Comparison of ENCODE assay signal across 38 cellular contexts in the genomic region with DNA sequence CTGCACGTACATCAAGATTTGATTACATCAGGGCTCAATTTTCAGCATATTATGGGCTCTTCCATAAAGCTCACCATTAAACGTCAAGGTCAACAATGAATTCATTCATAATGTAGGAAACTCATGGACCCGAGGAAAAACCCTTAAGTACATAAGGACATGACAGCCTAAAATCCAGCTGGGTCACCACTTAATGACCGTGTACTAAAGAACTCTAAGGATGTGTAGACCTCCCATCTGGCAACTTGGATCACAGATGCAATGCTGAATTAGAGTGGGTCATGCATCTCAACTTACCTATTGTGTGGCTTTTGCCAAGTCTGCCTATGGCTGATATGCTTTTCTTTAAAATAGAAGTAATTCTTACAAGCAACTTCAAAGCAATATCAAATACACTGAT. TPM values are rescaled to one million over a fixed set of nuclear protein-coding genes. Genes with fewer than 3 reads are reported as not detected.
"Had no signal": no experiment of that assay in that cellular context is flagged by ENCODE, and none has a peak within 500 bp of the region (broad histone marks: within the 10 kb centered on the region; RNA-seq: fewer than 3 reads in every experiment).

No MANE protein-coding gene starts in this region.

- H3K4me1 ChIP-seq: ascending aorta had no signal

- H3K9me3 Mint-ChIP-seq: activated CD4-positive, alpha-beta memory T cell treated with anti-CD3 and anti-CD28 coated beads, Interleukin-2, amount 10 ng/mL, durations not matched to agents 7 days and 5 days; activated T-helper 2 cell treated with anti-CD3 and anti-CD28 coated beads, Interferon-gamma antibody, Interleukin-2, Interleukin-4, amounts not matched to agents 10 μg/mL and 5 μg/mL and 100 μg/mL, durations not matched to agents 14 hours and 24 hours and 36 hours; T-helper 2 cell treated with Interferon-gamma antibody and Interleukin-4, amounts not matched to agents 5 μg/mL and 100 μg/mL, for 36 hours; WTC11 had no signal

- H3K27ac ChIP-seq: ascending aorta, cardiac muscle cell, WERI-Rb-1 had no signal

- H3K4me3 ChIP-seq: ascending aorta, cardiac muscle cell had no signal

- H3K27me3 Mint-ChIP-seq: activated CD4-positive, alpha-beta memory T cell treated with anti-CD3 and anti-CD28 coated beads, Interleukin-2, amount 10 ng/mL, durations not matched to agents 7 days and 5 days; activated CD4-positive, alpha-beta T cell treated with anti-CD3 and anti-CD28 coated beads for 36 hours; activated CD4-positive, alpha-beta T cell treated with anti-CD3 and anti-CD28 coated beads, Interleukin-2, amount 10 ng/mL, durations not matched to agents 7 days and 5 days; activated CD8-positive, alpha-beta memory T cell treated with anti-CD3 and anti-CD28 coated beads, Interleukin-2, amount 10 ng/mL, durations not matched to agents 7 days and 5 days; activated naive CD4-positive, alpha-beta T cell treated with anti-CD3 and anti-CD28 coated beads, Interleukin-2, amount 10 ng/mL, durations not matched to agents 7 days and 5 days; activated naive CD4-positive, alpha-beta T cell treated with anti-CD3 and anti-CD28 coated beads, Interleukin-2, amount 50 U/mL, for 24 hours; activated naive CD8-positive, alpha-beta T cell; activated naive CD8-positive, alpha-beta T cell treated with anti-CD3 and anti-CD28 coated beads, Interleukin-2, amount 10 ng/mL, durations not matched to agents 7 days and 5 days; activated naive CD8-positive, alpha-beta T cell treated with anti-CD3 and anti-CD28 coated beads, Interleukin-2, amount 50 U/mL, for 24 hours; activated T-cell treated with anti-CD3 and anti-CD28 coated beads, Interleukin-2, amount 50 U/mL, for 24 hours; brain; central memory CD8-positive, alpha-beta T cell had no signal

- H3K9me3 ChIP-seq: ascending aorta had no signal

- H3K36me3 ChIP-seq: ascending aorta, cardiac muscle cell, WERI-Rb-1 had no signal

- H3K4me3 Mint-ChIP-seq: activated CD4-positive, alpha-beta memory T cell treated with anti-CD3 and anti-CD28 coated beads, Interleukin-2, amount 10 ng/mL, durations not matched to agents 7 days and 5 days; activated CD4-positive, alpha-beta T cell treated with anti-CD3 and anti-CD28 coated beads for 36 hours; activated CD4-positive, alpha-beta T cell treated with anti-CD3 and anti-CD28 coated beads, Interleukin-2, amount 10 ng/mL, durations not matched to agents 7 days and 5 days; activated CD8-positive, alpha-beta memory T cell treated with anti-CD3 and anti-CD28 coated beads, Interleukin-2, amount 10 ng/mL, durations not matched to agents 7 days and 5 days; activated CD8-positive, alpha-beta T cell treated with anti-CD3 and anti-CD28 coated beads, Interleukin-2, amount 10 ng/mL, durations not matched to agents 7 days and 5 days; activated naive CD4-positive, alpha-beta T cell treated with anti-CD3 and anti-CD28 coated beads, Interleukin-2, amount 10 ng/mL, durations not matched to agents 7 days and 5 days; activated naive CD4-positive, alpha-beta T cell treated with anti-CD3 and anti-CD28 coated beads, Interleukin-2, amount 50 U/mL, for 24 hours; activated naive CD8-positive, alpha-beta T cell; activated naive CD8-positive, alpha-beta T cell treated with anti-CD3 and anti-CD28 coated beads, Interleukin-2, amount 10 ng/mL, durations not matched to agents 7 days and 5 days; activated naive CD8-positive, alpha-beta T cell treated with anti-CD3 and anti-CD28 coated beads, Interleukin-2, amount 50 U/mL, for 24 hours; activated T-cell treated with anti-CD3 and anti-CD28 coated beads, Interleukin-2, amount 50 U/mL, for 24 hours; brain; central memory CD8-positive, alpha-beta T cell; T-helper 2 cell treated with Interferon-gamma antibody and Interleukin-4, amounts not matched to agents 5 μg/mL and 100 μg/mL, for 36 hours; WTC11 had no signal

- H3K36me3 Mint-ChIP-seq: activated CD8-positive, alpha-beta memory T cell treated with anti-CD3 and anti-CD28 coated beads, Interleukin-2, amount 10 ng/mL, durations not matched to agents 7 days and 5 days; activated naive CD4-positive, alpha-beta T cell treated with anti-CD3 and anti-CD28 coated beads, Interleukin-2, amount 10 ng/mL, durations not matched to agents 7 days and 5 days; activated naive CD4-positive, alpha-beta T cell treated with anti-CD3 and anti-CD28 coated beads, Interleukin-2, amount 50 U/mL, for 24 hours; activated naive CD8-positive, alpha-beta T cell; activated naive CD8-positive, alpha-beta T cell treated with anti-CD3 and anti-CD28 coated beads, Interleukin-2, amount 10 ng/mL, durations not matched to agents 7 days and 5 days; brain; WTC11 had no signal

- H3K27me3 ChIP-seq: ascending aorta, cardiac muscle cell had no signal

- H3K27ac Mint-ChIP-seq: activated CD4-positive, alpha-beta memory T cell treated with anti-CD3 and anti-CD28 coated beads, Interleukin-2, amount 10 ng/mL, durations not matched to agents 7 days and 5 days; activated CD4-positive, alpha-beta T cell treated with anti-CD3 and anti-CD28 coated beads for 36 hours; activated CD4-positive, alpha-beta T cell treated with anti-CD3 and anti-CD28 coated beads, Interleukin-2, amount 10 ng/mL, durations not matched to agents 7 days and 5 days; activated CD8-positive, alpha-beta memory T cell treated with anti-CD3 and anti-CD28 coated beads, Interleukin-2, amount 10 ng/mL, durations not matched to agents 7 days and 5 days; activated CD8-positive, alpha-beta T cell treated with anti-CD3 and anti-CD28 coated beads, Interleukin-2, amount 10 ng/mL, durations not matched to agents 7 days and 5 days; activated naive CD4-positive, alpha-beta T cell treated with anti-CD3 and anti-CD28 coated beads, Interleukin-2, amount 10 ng/mL, durations not matched to agents 7 days and 5 days; activated naive CD4-positive, alpha-beta T cell treated with anti-CD3 and anti-CD28 coated beads, Interleukin-2, amount 50 U/mL, for 24 hours; activated naive CD8-positive, alpha-beta T cell; activated naive CD8-positive, alpha-beta T cell treated with anti-CD3 and anti-CD28 coated beads, Interleukin-2, amount 10 ng/mL, durations not matched to agents 7 days and 5 days; activated naive CD8-positive, alpha-beta T cell treated with anti-CD3 and anti-CD28 coated beads, Interleukin-2, amount 50 U/mL, for 24 hours; activated T-cell treated with anti-CD3 and anti-CD28 coated beads, Interleukin-2, amount 50 U/mL, for 24 hours; activated T-helper 2 cell treated with anti-CD3 and anti-CD28 coated beads, Interferon-gamma antibody, Interleukin-2, Interleukin-4, amounts not matched to agents 10 μg/mL and 5 μg/mL and 100 μg/mL, durations not matched to agents 14 hours and 24 hours and 36 hours; brain; T-helper 2 cell treated with Interferon-gamma antibody and Interleukin-4, amounts not matched to agents 5 μg/mL and 100 μg/mL, for 36 hours; WTC11 had no signal

- H3K4me1 Mint-ChIP-seq: activated CD4-positive, alpha-beta memory T cell treated with anti-CD3 and anti-CD28 coated beads, Interleukin-2, amount 10 ng/mL, durations not matched to agents 7 days and 5 days; activated CD4-positive, alpha-beta T cell treated with anti-CD3 and anti-CD28 coated beads for 36 hours; activated CD4-positive, alpha-beta T cell treated with anti-CD3 and anti-CD28 coated beads, Interleukin-2, amount 10 ng/mL, durations not matched to agents 7 days and 5 days; activated CD8-positive, alpha-beta memory T cell treated with anti-CD3 and anti-CD28 coated beads, Interleukin-2, amount 10 ng/mL, durations not matched to agents 7 days and 5 days; activated naive CD4-positive, alpha-beta T cell treated with anti-CD3 and anti-CD28 coated beads, Interleukin-2, amount 10 ng/mL, durations not matched to agents 7 days and 5 days; activated naive CD4-positive, alpha-beta T cell treated with anti-CD3 and anti-CD28 coated beads, Interleukin-2, amount 50 U/mL, for 24 hours; activated naive CD8-positive, alpha-beta T cell treated with anti-CD3 and anti-CD28 coated beads, Interleukin-2, amount 10 ng/mL, durations not matched to agents 7 days and 5 days; activated naive CD8-positive, alpha-beta T cell treated with anti-CD3 and anti-CD28 coated beads, Interleukin-2, amount 50 U/mL, for 24 hours; brain; central memory CD8-positive, alpha-beta T cell; WTC11 had no signal

- DNase-seq: activated CD4-positive, alpha-beta memory T cell treated with anti-CD3 and anti-CD28 coated beads, Interleukin-2, amount 10 ng/mL, durations not matched to agents 7 days and 5 days; activated CD4-positive, alpha-beta T cell treated with anti-CD3 and anti-CD28 coated beads for 1 hour; activated CD4-positive, alpha-beta T cell treated with anti-CD3 and anti-CD28 coated beads for 36 hours; activated CD4-positive, alpha-beta T cell treated with anti-CD3 and anti-CD28 coated beads for 48 hours; activated CD4-positive, alpha-beta T cell treated with anti-CD3 and anti-CD28 coated beads, Interleukin-2, amount 10 ng/mL, durations not matched to agents 7 days and 5 days; activated CD4-positive, alpha-beta T cell treated with anti-CD3 and anti-CD28 coated beads, Interleukin-2, amount 50 U/mL, for 48 hours; activated CD4-positive, CD25-positive, alpha-beta regulatory T cell; activated CD8-positive, alpha-beta memory T cell treated with anti-CD3 and anti-CD28 coated beads for 24 hours; activated CD8-positive, alpha-beta memory T cell treated with anti-CD3 and anti-CD28 coated beads, Interleukin-2, amount 10 ng/mL, durations not matched to agents 7 days and 5 days; activated CD8-positive, alpha-beta memory T cell treated with anti-CD3 and anti-CD28 coated beads, Interleukin-2, amount 50 U/mL, for 48 hours; activated CD8-positive, alpha-beta T cell treated with anti-CD3 and anti-CD28 coated beads, Interleukin-2, amount 10 ng/mL, durations not matched to agents 7 days and 5 days; activated effector memory CD4-positive, alpha-beta T cell treated with Interleukin-2 at 50 U/mL for 16 hours; activated gamma-delta T cell; activated naive CD4-positive, alpha-beta T cell treated with anti-CD3 and anti-CD28 coated beads, Interleukin-2, amount 10 ng/mL, durations not matched to agents 7 days and 5 days; activated naive CD4-positive, alpha-beta T cell treated with Interleukin-2 at 50 U/mL for 16 hours; activated naive CD8-positive, alpha-beta T cell treated with anti-CD3 and anti-CD28 coated beads, Interleukin-2, amount 10 ng/mL, durations not matched to agents 7 days and 5 days; activated naive CD8-positive, alpha-beta T cell treated with anti-CD3 and anti-CD28 coated beads, Interleukin-2, amount 50 U/mL, for 24 hours; activated T-cell treated with anti-CD3 and anti-CD28 coated beads, Interleukin-2, amount 50 U/mL, for 24 hours; activated T-cell treated with anti-CD3 and anti-CD28 coated beads, Interleukin-2, amount 50 U/mL, for 48 hours; amygdala; anterior cingulate cortex; caudate nucleus; cerebellar nuclear complex; T-helper 2 cell; T-helper 9 cell; WERI-Rb-1 had no signal

RNA-seq across cellular contexts. Expression of gene DEFB112, which starts 26.7 kb away (rescaled TPM):
- total RNA-seq: activated CD4-positive, alpha-beta memory T cell treated with anti-CD3 and anti-CD28 coated beads, Interleukin-2, amount 10 ng/mL, durations not matched to agents 7 days and 5 days; activated CD4-positive, alpha-beta T cell treated with anti-CD3 and anti-CD28 coated beads for 36 hours; activated CD4-positive, alpha-beta T cell treated with anti-CD3 and anti-CD28 coated beads, Interleukin-2, amount 10 ng/mL, durations not matched to agents 7 days and 5 days; activated CD8-positive, alpha-beta memory T cell treated with anti-CD3 and anti-CD28 coated beads, Interleukin-2, amount 10 ng/mL, durations not matched to agents 7 days and 5 days; activated CD8-positive, alpha-beta T cell treated with anti-CD3 and anti-CD28 coated beads, Interleukin-2, amount 10 ng/mL, durations not matched to agents 7 days and 5 days; activated naive CD8-positive, alpha-beta T cell treated with anti-CD3 and anti-CD28 coated beads, Interleukin-2, amount 10 ng/mL, durations not matched to agents 7 days and 5 days; activated T-helper 2 cell treated with anti-CD3 and anti-CD28 coated beads, Interferon-gamma antibody, Interleukin-2, Interleukin-4, amounts not matched to agents 10 μg/mL and 5 μg/mL and 100 μg/mL, durations not matched to agents 14 hours and 24 hours and 36 hours; ascending aorta; bronchial epithelial cell; cardiac muscle cell; chondrocyte; WTC11 had no signal
- polyA plus RNA-seq: adipose tissue, cardiac muscle cell had no signal

RNA-seq across cellular contexts. Expression of gene DEFB110, which starts 54.6 kb away (rescaled TPM):
- total RNA-seq: activated CD4-positive, alpha-beta memory T cell treated with anti-CD3 and anti-CD28 coated beads, Interleukin-2, amount 10 ng/mL, durations not matched to agents 7 days and 5 days; activated CD4-positive, alpha-beta T cell treated with anti-CD3 and anti-CD28 coated beads for 36 hours; activated CD4-positive, alpha-beta T cell treated with anti-CD3 and anti-CD28 coated beads, Interleukin-2, amount 10 ng/mL, durations not matched to agents 7 days and 5 days; activated CD8-positive, alpha-beta memory T cell treated with anti-CD3 and anti-CD28 coated beads, Interleukin-2, amount 10 ng/mL, durations not matched to agents 7 days and 5 days; activated CD8-positive, alpha-beta T cell treated with anti-CD3 and anti-CD28 coated beads, Interleukin-2, amount 10 ng/mL, durations not matched to agents 7 days and 5 days; activated naive CD8-positive, alpha-beta T cell treated with anti-CD3 and anti-CD28 coated beads, Interleukin-2, amount 10 ng/mL, durations not matched to agents 7 days and 5 days; activated T-helper 2 cell treated with anti-CD3 and anti-CD28 coated beads, Interferon-gamma antibody, Interleukin-2, Interleukin-4, amounts not matched to agents 10 μg/mL and 5 μg/mL and 100 μg/mL, durations not matched to agents 14 hours and 24 hours and 36 hours; ascending aorta; bronchial epithelial cell; cardiac muscle cell; chondrocyte; WTC11 had no signal
- polyA plus RNA-seq: adipose tissue, cardiac muscle cell had no signal
